Comparison of ENCODE assay signal across 8 cellular contexts in the genomic region with DNA sequence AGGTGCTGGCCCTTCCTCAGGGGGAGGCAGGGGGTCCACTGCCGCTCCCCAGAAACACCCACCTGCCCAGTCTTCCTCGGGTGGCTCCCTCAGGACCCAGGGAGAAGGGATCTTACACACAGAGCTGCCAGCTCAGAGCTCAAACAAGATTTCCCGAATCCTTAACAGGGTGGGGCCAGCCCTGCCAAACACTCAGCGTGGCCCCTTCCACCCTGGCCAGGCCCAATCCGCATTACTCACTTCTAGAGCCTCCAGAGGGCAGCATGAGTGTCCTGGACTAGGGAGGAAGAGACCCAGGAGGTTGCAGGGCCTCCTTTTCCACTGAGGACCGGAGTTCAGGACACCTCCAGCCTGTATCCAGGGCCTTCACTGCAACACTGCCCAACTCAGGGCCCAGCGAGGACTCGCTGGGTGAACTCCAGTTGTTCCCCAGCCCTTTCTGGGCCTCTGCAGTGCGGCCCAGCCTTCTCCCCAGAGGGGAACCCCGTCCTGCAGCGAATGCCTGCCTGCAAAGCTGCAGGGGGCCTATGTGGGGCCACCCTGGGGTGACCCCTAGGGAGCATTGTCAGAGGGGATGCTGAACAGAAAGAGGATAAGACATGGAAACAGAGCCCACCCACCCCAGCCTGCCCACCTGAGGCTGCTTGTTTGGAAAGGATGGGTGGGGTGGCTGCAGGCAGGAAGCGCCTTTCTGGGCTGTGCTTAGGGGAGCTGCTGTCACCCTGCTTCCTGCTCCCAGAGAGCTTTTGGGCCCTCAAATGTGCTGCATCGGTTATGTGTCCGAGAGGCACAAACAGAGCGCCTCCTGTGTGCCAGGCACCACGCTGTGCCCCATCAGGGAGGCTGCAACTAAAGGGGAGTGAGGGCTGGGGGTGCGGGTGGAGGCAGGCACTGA. TPM values are rescaled to one million over a fixed set of nuclear protein-coding genes. Genes with fewer than 3 reads are reported as not detected.
A peak's percentile ranks its signal among the peaks of the same experiment; 100 is the strongest.
DNase-seq lines count a peak whose midpoint lies in the region; ATAC-seq and TF ChIP-seq lines count a peak whose summit lies in the region.

No MANE protein-coding gene starts in this region.

- H3K27ac ChIP-seq in naive thymus-derived CD4-positive, alpha-beta T cell (ENCODE audit: low read depth, low read length), result peak overlapping the region; percentile 66
- no peak overlapping the region for H3K27ac ChIP-seq in tibial artery

- intact Hi-C loops in naive thymus-derived CD4-positive, alpha-beta T cell (cut with micrococcal nuclease), result loop anchor here in 1 of 2 donors (1.0 kb wide), 1 partner anchor 80 kb away; no protein-coding TSS in a partner anchor
- intact Hi-C loops in tibial artery (cut with DNase I; ENCODE audit: low total_unique reads), result loop anchor here (5.0 kb wide), 1 partner anchor 362 kb away; no protein-coding TSS in a partner anchor

- H3K27me3 Mint-ChIP-seq in naive thymus-derived CD4-positive, alpha-beta T cell, result no peaks in the 10 kb centered on the region
- H3K27me3 Mint-ChIP-seq in natural killer cell treated with Interleukin-12 subunit alpha and Interleukin-12 subunit beta and Interleukin-15 and Interleukin-18, amount 100 ng/mL, for 72 hours, result no peaks in the 10 kb centered on the region

- H3K36me3 Mint-ChIP-seq in naive thymus-derived CD4-positive, alpha-beta T cell, result no peaks in the 10 kb centered on the region
- no peaks in the 10 kb centered on the region for H3K36me3 Mint-ChIP-seq in natural killer cell treated with Interleukin-12 subunit alpha and Interleukin-12 subunit beta and Interleukin-15 and Interleukin-18, amount 100 ng/mL, for 72 hours

- TF ChIP-seq CTCF in choroid plexus epithelial cell (conservative IDR thresholded peaks at IDR 0.05; ENCODE audit: low read depth, low read length), result peak; percentile 59
- no peak for TF ChIP-seq CTCF in tibial artery (IDR thresholded peaks at IDR 0.05)

- DNase-seq in EH (ENCODE audit: low read depth) (peak; percentile 71), NCI-H128 (lab: John Stamatoyannopoulos, UW; ENCODE audit: unreplicated experiment) (peak; percentile 8), choroid plexus epithelial cell (ENCODE audit: low read depth) (peak; percentile 54), tibial artery (no peak)
- peak in 6 of 9 donors; percentile 16 to 49 (median 41) for DNase-seq in naive thymus-derived CD4-positive, alpha-beta T cell
- DNase-seq in natural killer cell treated with Interleukin-12 subunit alpha and Interleukin-12 subunit beta and Interleukin-15 and Interleukin-18, amount 100 ng/mL, for 72 hours (ENCODE audit: low spot score), result no peak

- H3K4me1 ChIP-seq in naive thymus-derived CD4-positive, alpha-beta T cell (ENCODE audit: control insufficient read depth in 2 of 2, insufficient read depth in 2 of 2, low read length in 2 of 2), result peaks cover 0 to 23% of the 10 kb centered on the region in 2 donors
- H3K4me1 ChIP-seq in tibial artery, result peaks cover 0 to 15% (median 0%) of the 10 kb centered on the region in 4 donors

- peak overlapping the region in 9 of 10 donors; percentile 69 to 84 (median 76) for H3K4me3 Mint-ChIP-seq in naive thymus-derived CD4-positive, alpha-beta T cell
- H3K4me3 Mint-ChIP-seq in natural killer cell treated with Interleukin-12 subunit alpha and Interleukin-12 subunit beta and Interleukin-15 and Interleukin-18, amount 100 ng/mL, for 72 hours, result no peak overlapping the region

- peaks cover 5 to 23% (median 15%) of the 10 kb centered on the region in 7 donors for H3K4me1 Mint-ChIP-seq in naive thymus-derived CD4-positive, alpha-beta T cell
- no peaks in the 10 kb centered on the region for H3K4me1 Mint-ChIP-seq in natural killer cell treated with Interleukin-12 subunit alpha and Interleukin-12 subunit beta and Interleukin-15 and Interleukin-18, amount 100 ng/mL, for 72 hours (ENCODE audit: low read depth in 2 of 2)

- CTCF ChIA-PET in naive thymus-derived CD4-positive, alpha-beta T cell (lab: Charles Lee), result interaction anchor here (1.0 to 2.2 kb wide), 5 partner anchors 80 to 359 kb away, joined by 3 to 8 read pairs (median 3); no protein-coding TSS in a partner anchor

- peak overlapping the region; percentile 82 to 99 (median 93) for H3K27ac Mint-ChIP-seq in naive thymus-derived CD4-positive, alpha-beta T cell
- H3K27ac Mint-ChIP-seq in natural killer cell treated with Interleukin-12 subunit alpha and Interleukin-12 subunit beta and Interleukin-15 and Interleukin-18, amount 100 ng/mL, for 72 hours, result no peak overlapping the region

- H3K4me3 ChIP-seq in choroid plexus epithelial cell (ENCODE audit: low read depth, low read length) (no peak overlapping the region), tibial artery (no peak overlapping the region)
- no peak overlapping the region for H3K4me3 ChIP-seq in naive thymus-derived CD4-positive, alpha-beta T cell (ENCODE audit: low read length)

- POLR2A ChIA-PET in naive thymus-derived CD4-positive, alpha-beta T cell (lab: Charles Lee), result interaction anchor here (0.6 to 2.8 kb wide), 4 partner anchors 77 to 90 kb away, joined by 3 to 17 read pairs (median 5); a partner anchor contains a TSS

- no peaks in the 10 kb centered on the region for H3K27me3 ChIP-seq in naive thymus-derived CD4-positive, alpha-beta T cell (ENCODE audit: control insufficient read depth in 2 of 2, insufficient read depth in 2 of 2, low read length in 2 of 2)
- H3K27me3 ChIP-seq in tibial artery, result no peaks in the 10 kb centered on the region

- H3K36me3 ChIP-seq in naive thymus-derived CD4-positive, alpha-beta T cell (ENCODE audit: control insufficient read depth in 2 of 3, insufficient read depth in 3 of 3, low read length in 3 of 3), result no peaks in the 10 kb centered on the region
- H3K36me3 ChIP-seq in tibial artery, result no peaks in the 10 kb centered on the region

- peak; percentile 35 for ATAC-seq in naive thymus-derived CD4-positive, alpha-beta T cell
- no peak for ATAC-seq in natural killer cell treated with Interleukin-12 subunit alpha and Interleukin-12 subunit beta and Interleukin-15 and Interleukin-18, amount 100 ng/mL, for 72 hours
- ATAC-seq in GM21423 (IDR thresholded peaks at IDR 0.05; ENCODE audit: unreplicated experiment) (no peak), HG03025 (IDR thresholded peaks at IDR 0.05; ENCODE audit: low FRiP score, unreplicated experiment) (no peak)

- H3K9me3 Mint-ChIP-seq in naive thymus-derived CD4-positive, alpha-beta T cell, result peaks cover 0 to 1% (median 0%) of the 10 kb centered on the region in 11 donors
- no peaks in the 10 kb centered on the region for H3K9me3 Mint-ChIP-seq in natural killer cell treated with Interleukin-12 subunit alpha and Interleukin-12 subunit beta and Interleukin-15 and Interleukin-18, amount 100 ng/mL, for 72 hours

- H3K9me3 ChIP-seq in naive thymus-derived CD4-positive, alpha-beta T cell (ENCODE audit: control insufficient read depth in 2 of 3, low read length in 3 of 3), result no peaks in the 10 kb centered on the region
- no peaks in the 10 kb centered on the region for H3K9me3 ChIP-seq in tibial artery

RNA-seq across cellular contexts. Expression of a gene that starts 43.8 kb away (rescaled TPM):
- total RNA-seq in naive thymus-derived CD4-positive, alpha-beta T cell, result 100 to 1,000 TPM in 2 of 5 experiments, 10 to 100 TPM in 3; 68.4 to 139 (median 81.9) TPM
- polyA plus RNA-seq in naive thymus-derived CD4-positive, alpha-beta T cell, result 10 to 100 TPM; 16.5 to 19.8 TPM
- 100 to 1,000 TPM in 1 of 2 donors, 10 to 100 TPM in 1; 78.6 to 105 TPM for total RNA-seq in natural killer cell treated with Interleukin-12 subunit alpha and Interleukin-12 subunit beta and Interleukin-15 and Interleukin-18, amount 100 ng/mL, for 72 hours

RNA-seq across cellular contexts. Expression of a gene that starts 44.4 kb away (rescaled TPM):
- total RNA-seq in naive thymus-derived CD4-positive, alpha-beta T cell, result 10 to 100 TPM; 42.7 to 59.4 (median 53.5) TPM
- polyA plus RNA-seq in naive thymus-derived CD4-positive, alpha-beta T cell, result 10 to 100 TPM; 32.2 to 47.4 TPM
- total RNA-seq in natural killer cell treated with Interleukin-12 subunit alpha and Interleukin-12 subunit beta and Interleukin-15 and Interleukin-18, amount 100 ng/mL, for 72 hours, result 10 to 100 TPM; 80.6 to 96.7 TPM

Comparison
In these comparisons a context has a peak if more than half of its experiments do, and no peak if none do; other contexts are left out.
1. DNase-seq: peak in EH (single experiment), NCI-H128 (single experiment), choroid plexus epithelial cell (single experiment) and naive thymus-derived CD4-positive, alpha-beta T cell (6 of 9); none in natural killer cell treated with Interleukin-12 subunit alpha and Interleukin-12 subunit beta and Interleukin-15 and Interleukin-18, amount 100 ng/mL, for 72 hours (single experiment) and tibial artery (0 of 2).
2. H3K27ac Mint-ChIP-seq: peak in naive thymus-derived CD4-positive, alpha-beta T cell (9 of 9); none in natural killer cell treated with Interleukin-12 subunit alpha and Interleukin-12 subunit beta and Interleukin-15 and Interleukin-18, amount 100 ng/mL, for 72 hours (0 of 2).